8 cellular contexts compared by ENCODE assay signal in genomic region chr14:20934148-20934762, GRCh38. TPM values are rescaled to one million over a fixed set of nuclear protein-coding genes. Genes with fewer than 3 reads are reported as not detected.
A peak's percentile ranks its signal among the peaks of the same experiment; 100 is the strongest.
DNase-seq lines count a peak whose midpoint lies in the region; ATAC-seq and TF ChIP-seq lines count a peak whose summit lies in the region.

No MANE protein-coding gene starts in this region.

- TF ChIP-seq CTCF in A673 (conservative IDR thresholded peaks at IDR 0.05; ENCODE audit: low read depth, low read length) (peak; percentile 93), glutamatergic neuron (IDR thresholded peaks at IDR 0.05; ENCODE audit: partially characterized antibody, unreplicated experiment) (peak; percentile 68)

- no peaks in the 10 kb centered on the region for H3K27me3 ChIP-seq in A673 (replicated peaks; ENCODE audit: insufficient read depth, low read depth, low read length, poor library complexity)

- ATAC-seq in GM18868 (IDR thresholded peaks at IDR 0.05; ENCODE audit: unreplicated experiment) (peak; percentile 42), GM21529 (IDR thresholded peaks at IDR 0.05; ENCODE audit: unreplicated experiment) (no peak)

- no peaks in the 10 kb centered on the region for H3K9me3 ChIP-seq in A673 (ENCODE audit: low read depth, low read length, poor library complexity, severe bottlenecking)

- no peaks in the 10 kb centered on the region for H3K27me3 Mint-ChIP-seq in activated CD4-positive, alpha-beta T cell treated with anti-CD3 and anti-CD28 coated beads, Interleukin-2, amount 10 ng/mL, durations not matched to agents 7 days and 5 days
- H3K27me3 Mint-ChIP-seq in glutamatergic neuron (ENCODE audit: unreplicated experiment) = no peaks in the 10 kb centered on the region

- CTCF ChIA-PET in A673 (lab: Charles Lee) = no interaction called here
- CTCF ChIA-PET in activated CD4-positive, alpha-beta T cell treated with anti-CD3 and anti-CD28 coated beads, Interleukin-2, amount 10 ng/mL, durations not matched to agents 7 days and 5 days (lab: Charles Lee) = no interaction called here

- H3K4me1 Mint-ChIP-seq in activated CD4-positive, alpha-beta T cell treated with anti-CD3 and anti-CD28 coated beads, Interleukin-2, amount 10 ng/mL, durations not matched to agents 7 days and 5 days = no peaks in the 10 kb centered on the region
- peaks cover 10% of the 10 kb centered on the region for H3K4me1 Mint-ChIP-seq in glutamatergic neuron (ENCODE audit: low read depth, unreplicated experiment)

- H3K36me3 ChIP-seq in A673 (ENCODE audit: insufficient read depth, low read length, poor library complexity, severe bottlenecking) = no peaks in the 10 kb centered on the region

- peak; percentile 73 for DNase-seq in A673 (ENCODE audit: low spot score)
- peak; percentile 22 for DNase-seq in activated CD4-positive, alpha-beta T cell treated with anti-CD3 and anti-CD28 coated beads, Interleukin-2, amount 10 ng/mL, durations not matched to agents 7 days and 5 days
- DNase-seq in glutamatergic neuron = peak; percentile 62
- peak; percentile 16 for DNase-seq in stimulated activated CD4-positive, alpha-beta T cell treated with anti-CD3 and anti-CD28 coated beads, Interleukin-4, amount 100 ng/mL, for 1 hour
- no peak for DNase-seq in NCI-H2227 (lab: John Stamatoyannopoulos, UW; ENCODE audit: unreplicated experiment)
- no peak for DNase-seq in putamen (ENCODE audit: low spot score)

- POLR2A ChIA-PET in A673 (lab: Charles Lee; ENCODE audit: low non-redundant PET) = no interaction called here
- POLR2A ChIA-PET in activated CD4-positive, alpha-beta T cell treated with anti-CD3 and anti-CD28 coated beads, Interleukin-2, amount 10 ng/mL, durations not matched to agents 7 days and 5 days (lab: Charles Lee) = no interaction called here

- no peak overlapping the region for H3K27ac Mint-ChIP-seq in activated CD4-positive, alpha-beta T cell treated with anti-CD3 and anti-CD28 coated beads, Interleukin-2, amount 10 ng/mL, durations not matched to agents 7 days and 5 days
- no peak overlapping the region for H3K27ac Mint-ChIP-seq in glutamatergic neuron (ENCODE audit: unreplicated experiment)

- intact Hi-C loops in A673 (cut with micrococcal nuclease; ENCODE audit: unreplicated experiment) = loop anchor here (5.0 kb wide), 1 partner anchor 37 kb away; no protein-coding TSS in a partner anchor

- H3K4me1 ChIP-seq in A673 (ENCODE audit: insufficient read depth, low read length, poor library complexity, severe bottlenecking) = no peaks in the 10 kb centered on the region

- no peak overlapping the region for H3K4me3 ChIP-seq in A673 (ENCODE audit: low read depth, low read length, poor library complexity, severe bottlenecking)

- H3K36me3 Mint-ChIP-seq in activated CD4-positive, alpha-beta T cell treated with anti-CD3 and anti-CD28 coated beads, Interleukin-2, amount 10 ng/mL, durations not matched to agents 7 days and 5 days (ENCODE audit: low read depth) = no peaks in the 10 kb centered on the region
- H3K36me3 Mint-ChIP-seq in glutamatergic neuron (ENCODE audit: unreplicated experiment) = no peaks in the 10 kb centered on the region

- H3K9me3 Mint-ChIP-seq in activated CD4-positive, alpha-beta T cell treated with anti-CD3 and anti-CD28 coated beads, Interleukin-2, amount 10 ng/mL, durations not matched to agents 7 days and 5 days = no peaks in the 10 kb centered on the region
- no peaks in the 10 kb centered on the region for H3K9me3 Mint-ChIP-seq in glutamatergic neuron (ENCODE audit: unreplicated experiment)

- H3K4me3 Mint-ChIP-seq in activated CD4-positive, alpha-beta T cell treated with anti-CD3 and anti-CD28 coated beads, Interleukin-2, amount 10 ng/mL, durations not matched to agents 7 days and 5 days = no peak overlapping the region
- H3K4me3 Mint-ChIP-seq in glutamatergic neuron (ENCODE audit: unreplicated experiment) = no peak overlapping the region

- no TSS peak for BruUV-seq in A673 (replicated peaks; lab: Mats Ljungman, UMichigan)

- no peak overlapping the region for H3K27ac ChIP-seq in A673 (ENCODE audit: low read depth, low read length, poor library complexity, severe bottlenecking)

RNA-seq across cellular contexts. Expression of gene RNASE2, which starts 21.0 kb away (rescaled TPM):
- total RNA-seq in A673 (2021) = not detected in 2 replicates
- total RNA-seq in activated CD4-positive, alpha-beta T cell treated with anti-CD3 and anti-CD28 coated beads, Interleukin-2, amount 10 ng/mL, durations not matched to agents 7 days and 5 days = not detected
- not detected for total RNA-seq in glutamatergic neuron (ENCODE audit: unreplicated experiment)

RNA-seq across cellular contexts. Expression of gene RNASE3, which starts 43.1 kb away (rescaled TPM):
- total RNA-seq in A673 (2021) (not detected in 2 replicates), glutamatergic neuron (ENCODE audit: unreplicated experiment) (not detected)
- total RNA-seq in activated CD4-positive, alpha-beta T cell treated with anti-CD3 and anti-CD28 coated beads, Interleukin-2, amount 10 ng/mL, durations not matched to agents 7 days and 5 days = not detected

RNA-seq across cellular contexts. Expression of gene METTL17, which starts 55.5 kb away (rescaled TPM):
- 95.4 and 98.4 TPM in 2 replicates for total RNA-seq in A673 (2021)
- 10 to 100 TPM; 97.4 to 99.6 TPM for total RNA-seq in activated CD4-positive, alpha-beta T cell treated with anti-CD3 and anti-CD28 coated beads, Interleukin-2, amount 10 ng/mL, durations not matched to agents 7 days and 5 days
- total RNA-seq in glutamatergic neuron (ENCODE audit: unreplicated experiment) = 81.5 TPM

Comparison
In these comparisons a context has a peak if more than half of its experiments do, and no peak if none do; other contexts are left out.
1. DNase-seq: peak in A673 (single experiment), activated CD4-positive, alpha-beta T cell treated with anti-CD3 and anti-CD28 coated beads, Interleukin-2, amount 10 ng/mL, durations not matched to agents 7 days and 5 days (single experiment), glutamatergic neuron (single experiment) and stimulated activated CD4-positive, alpha-beta T cell treated with anti-CD3 and anti-CD28 coated beads, Interleukin-4, amount 100 ng/mL, for 1 hour (single experiment); none in NCI-H2227 (single experiment) and putamen (single experiment).